ENCODE assay signal across 8 cellular contexts in genomic region chr6:158231551-158232444, GRCh38.
DNase-seq lines count a peak whose midpoint lies in the region; ATAC-seq and TF ChIP-seq lines count a peak whose summit lies in the region.

No MANE protein-coding gene starts in this region.

- DNase-seq in NCI-H524 (lab: John Stamatoyannopoulos, UW), result peak; percentile 71 to 81
- DNase-seq in activated CD4-positive, alpha-beta T cell treated with anti-CD3 and anti-CD28 coated beads, Interleukin-2, amount 50 U/mL, for 48 hours, result peak; percentile 67 to 72
- DNase-seq in lung (ENCODE audit: low spot score), result peak; percentile 67
- DNase-seq in stimulated activated CD8-positive, alpha-beta memory T cell treated with anti-CD3 and anti-CD28 coated beads, Interleukin-12 subunit alpha, Interleukin-12 subunit beta, amount 100 ng/mL, for 1 hour (ENCODE audit: low read depth), result peak; percentile 51

- peak overlapping the region; percentile 33; the same call in 1 of the 2 replicates for H3K27ac ChIP-seq in ACC112 (ENCODE audit: low read depth, low read length)
- H3K27ac ChIP-seq in ectodermal cell (ENCODE audit: insufficient read depth, low read depth, low read length, poor library complexity, severe bottlenecking), result peak overlapping the region; percentile 76
- peak overlapping the region; percentile 95 to 98 for H3K27ac ChIP-seq in lung (ENCODE audit: low read depth in 1 of 2, low read length in 1 of 2)

- no peaks in the 10 kb centered on the region for H3K9me3 ChIP-seq in ectodermal cell (ENCODE audit: control insufficient read depth, low read length)
- H3K9me3 ChIP-seq in lung (ENCODE audit: control insufficient read depth in 2 of 2, insufficient read depth in 1 of 2, low read length in 1 of 2), result peaks cover 0 to 2% of the 10 kb centered on the region in 2 donors

- TF ChIP-seq CTCF in lung (IDR thresholded peaks at IDR 0.05; ENCODE audit: control extremely low read depth, extremely low read depth), result no peak

- TF ChIP-seq POLR2A in GM18526 (IDR thresholded peaks at IDR 0.05; ENCODE audit: extremely low read depth, insufficient read length), result peak; percentile 38

- H2AFZ ChIP-seq in ACC112 (ENCODE audit: low read length, unreplicated experiment), result peak overlapping the region; percentile 70

- H3K27me3 ChIP-seq in ACC112 (ENCODE audit: insufficient read depth, low read length), result no peaks in the 10 kb centered on the region
- H3K27me3 ChIP-seq in ectodermal cell (ENCODE audit: control insufficient read depth, insufficient read depth, low read length, poor library complexity, severe bottlenecking), result peaks cover 9% of the 10 kb centered on the region
- no peaks in the 10 kb centered on the region for H3K27me3 ChIP-seq in lung (ENCODE audit: control insufficient read depth, insufficient read depth)

- H3K36me3 ChIP-seq in ACC112 (ENCODE audit: insufficient read depth, low read length) (no peaks in the 10 kb centered on the region), ectodermal cell (ENCODE audit: control insufficient read depth, insufficient read depth, low read length) (no peaks in the 10 kb centered on the region), lung (ENCODE audit: control insufficient read depth in 2 of 2, insufficient read depth in 2 of 2, low read length in 2 of 2) (no peaks in the 10 kb centered on the region)

- ATAC-seq in HG03095 (IDR thresholded peaks at IDR 0.05; ENCODE audit: unreplicated experiment), result peak; percentile 44
- ATAC-seq in lung (ENCODE audit: insufficient read depth, low FRiP score), result peak; percentile 77

- H3K79me2 ChIP-seq in ACC112 (ENCODE audit: control insufficient read depth, insufficient read depth, low read length, unreplicated experiment), result peaks cover 40% of the 10 kb centered on the region

- H3K4me1 ChIP-seq in ACC112 (ENCODE audit: control insufficient read depth, insufficient read depth, low read length, unreplicated experiment) (peaks cover 19% of the 10 kb centered on the region), ectodermal cell (ENCODE audit: control insufficient read depth, insufficient read depth, low read length) (peaks cover 9% of the 10 kb centered on the region), lung (ENCODE audit: control insufficient read depth in 2 of 2, insufficient read depth in 2 of 2, low read length in 2 of 2) (peaks cover 0 to 3% of the 10 kb centered on the region in 2 donors)

- H3K4me3 ChIP-seq in ACC112 (ENCODE audit: low read depth, low read length) (peak overlapping the region; percentile 93), ectodermal cell (ENCODE audit: insufficient read depth, low read depth, low read length) (peak overlapping the region; percentile 78), lung (peak overlapping the region; percentile 89)

- 0 to 1% methylated on average over 123 of the region's 123 CpGs for WGBS in ectodermal cell, 2 experiments
- 0 to 1% methylated on average over 66 to 123 of the region's 123 CpGs for WGBS in lung, 2 donors

Comparison
In these comparisons a context has a peak if more than half of its experiments do, and no peak if none do; other contexts are left out.
1. Peak in every context shown above with its lines: DNase-seq, ATAC-seq, H3K4me3 ChIP-seq and H3K27ac ChIP-seq.
2. H3K27ac ChIP-seq: peak in every context shown above with its lines; median percentile 96 in lung; 76 in ectodermal cell; 33 in ACC112.